Comparison of ENCODE assay signal across 8 cellular contexts in the genomic region with DNA sequence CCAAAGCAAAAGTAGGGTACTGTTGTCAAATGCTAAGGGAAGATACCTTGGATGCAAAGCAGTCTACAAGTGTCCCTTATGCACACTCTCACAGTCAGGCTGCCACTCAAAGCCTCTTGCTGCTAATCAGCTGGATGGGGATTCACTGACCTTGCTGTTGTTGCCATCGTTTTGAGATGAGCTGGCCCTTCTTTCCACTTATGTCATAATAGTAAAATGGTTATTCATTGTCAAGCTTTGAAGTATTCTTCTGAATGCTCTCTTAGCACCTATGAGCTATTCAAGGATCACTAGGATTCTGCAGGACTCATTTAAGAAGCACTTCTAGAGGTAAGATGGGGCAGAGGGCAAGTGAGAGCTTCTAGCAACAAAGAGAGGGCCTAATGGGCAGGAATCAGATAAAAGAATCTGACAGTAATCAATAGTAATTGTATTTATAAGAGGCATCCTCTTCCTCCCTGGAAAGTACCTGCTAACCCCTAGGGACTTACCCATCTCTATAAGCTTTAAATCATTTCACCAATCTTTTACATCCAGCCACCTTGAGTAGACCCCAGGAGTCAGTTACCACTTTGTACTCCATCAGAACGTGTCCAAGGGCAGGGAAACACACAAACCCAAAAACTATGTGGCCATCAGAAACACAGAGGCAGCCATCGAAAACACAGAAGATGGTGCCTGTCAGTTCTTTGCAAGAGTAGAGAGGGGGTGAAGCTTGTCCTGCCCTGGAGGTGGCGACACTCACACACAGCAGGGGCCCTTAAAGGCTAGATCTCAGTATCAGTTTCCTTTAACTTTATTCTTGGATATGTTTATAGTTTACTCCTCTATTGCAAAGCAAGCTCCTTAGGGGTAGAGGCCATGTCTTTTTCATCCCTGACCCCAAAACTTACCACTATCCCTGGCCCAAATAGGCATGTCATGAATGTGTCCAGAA.
DNase-seq lines count a peak whose midpoint lies in the region; ATAC-seq, FAIRE-seq and TF ChIP-seq lines count a peak whose summit lies in the region.

No MANE protein-coding gene starts in this region.

- POLR2A ChIA-PET in PC-9 (lab: Charles Lee; ENCODE audit: unreplicated experiment), result interaction anchor here (0.5 kb wide), 1 partner anchor 457 kb away, joined by 3 read pairs; no protein-coding TSS in a partner anchor

- ATAC-seq in GM18520 (IDR thresholded peaks at IDR 0.05; ENCODE audit: unreplicated experiment) (peak; percentile 80), HG03045 (IDR thresholded peaks at IDR 0.05; ENCODE audit: unreplicated experiment) (peak; percentile 75), left lobe of liver (peak; percentile 84)

- intact Hi-C loops in PC-9 (cut with micrococcal nuclease; ENCODE audit: unreplicated experiment), result loop anchor here (2.0 to 10.0 kb wide), 3 partner anchors 360 to 606 kb away; no protein-coding TSS in a partner anchor

- TF ChIP-seq CTCF in AG10803 (conservative IDR thresholded peaks at IDR 0.05; ENCODE audit: low read length) (peak; percentile 73), PC-9 (conservative IDR thresholded peaks at IDR 0.05) (peak; percentile 56), astrocyte of the spinal cord (IDR thresholded peaks at IDR 0.05; ENCODE audit: low read depth, low read length) (peak; percentile 58)

- in situ Hi-C loops in astrocyte of the spinal cord (cut with HindIII; ENCODE audit: low sequenced_read_pairs), result no loop called here

- no peak overlapping the region for H3K27ac ChIP-seq in PC-9

- H3K27me3 ChIP-seq in PC-9 (ENCODE audit: insufficient read depth, low read depth), result no peaks in the 10 kb centered on the region

- H3F3A ChIP-seq in PC-9 (ENCODE audit: insufficient read depth, low read depth), result no peaks in the 10 kb centered on the region

- no peaks in the 10 kb centered on the region for H3K79me2 ChIP-seq in PC-9 (ENCODE audit: low read depth)

- BruUV-seq in PC-9 (replicated peaks; lab: Mats Ljungman, UMichigan), result no TSS peak

- CTCF ChIA-PET in PC-9 (lab: Charles Lee), result interaction anchor here (0.7 kb wide), 1 partner anchor 656 kb away, joined by 7 read pairs; no protein-coding TSS in a partner anchor

- DNase-seq in AG10803 (ENCODE audit: low read depth), result peak; percentile 37
- peak in 1 of 2 experiments; percentile 26 for DNase-seq in PC-9
- DNase-seq in astrocyte of the spinal cord (ENCODE audit: low read depth, low spot score), result no peak
- no peak for DNase-seq in left lobe of liver (ENCODE audit: low spot score)
- no peak for DNase-seq in frontal cortex (ENCODE audit: low spot score in 2 of 2)
- DNase-seq in SKM-1 treated with dmso at 0.1 percent for 144 hours (lab: John Stamatoyannopoulos, UW; ENCODE audit: unreplicated experiment), result no peak

- H3K4me1 ChIP-seq in PC-9 (replicated peaks; ENCODE audit: insufficient read depth), result no peaks in the 10 kb centered on the region

- no peak overlapping the region for H3K4me2 ChIP-seq in PC-9

- no peak for FAIRE-seq in frontal cortex (lab: Jason Lieb, UNC)

- no peaks in the 10 kb centered on the region for H3K9me2 ChIP-seq in PC-9 (ENCODE audit: insufficient read depth)

- H3K4me3 ChIP-seq in AG10803 (ENCODE audit: low read length) (no peak overlapping the region), PC-9 (no peak overlapping the region), astrocyte of the spinal cord (ENCODE audit: low read depth, low read length) (no peak overlapping the region)

- no peak overlapping the region for H2AFZ ChIP-seq in PC-9

- H3K36me3 ChIP-seq in PC-9 (ENCODE audit: low read depth), result no peaks in the 10 kb centered on the region

- no peaks in the 10 kb centered on the region for H4K20me1 ChIP-seq in PC-9 (ENCODE audit: insufficient read depth)

- H3K9me3 ChIP-seq in PC-9 (ENCODE audit: insufficient read depth, low read depth), result no peaks in the 10 kb centered on the region
